In the genomic region with DNA sequence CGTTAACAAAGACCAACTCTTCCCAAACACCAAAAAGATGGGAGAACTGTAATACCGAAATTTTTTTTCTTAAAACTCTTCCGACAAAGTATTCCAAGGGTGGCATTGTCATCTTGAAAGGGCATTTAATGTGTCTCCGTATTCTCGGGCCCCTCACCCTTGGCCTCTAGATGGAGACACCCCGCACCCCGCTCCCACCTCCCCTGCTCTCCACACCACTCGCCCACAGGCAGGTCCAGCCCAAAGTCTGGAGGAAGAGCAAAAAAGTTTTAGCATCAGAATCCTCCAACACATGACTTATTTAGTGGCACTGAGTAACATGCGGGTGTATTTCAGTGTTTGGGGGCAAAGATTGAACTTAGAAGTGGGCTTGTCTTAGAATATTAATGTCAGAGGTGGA, we compare ENCODE assay signal across 1 cellular context.
TF ChIP-seq lines count a peak whose summit lies in the region.

No MANE protein-coding gene starts in this region.

TF ChIP-seq in H1, 55 proteins besides CTCF, POLR2A, EP300 and RAD21:
- TF ChIP-seq SIX5 (IDR thresholded peaks at IDR 0.05; ENCODE audit: low read depth, low read length) (no peak), POLR2AphosphoS5 (IDR thresholded peaks at IDR 0.05; ENCODE audit: low read depth, low read length) (no peak), HDAC6 (IDR thresholded peaks at IDR 0.05; ENCODE audit: low read depth, low read length) (no peak), RFX5 (IDR thresholded peaks at IDR 0.05; ENCODE audit: borderline replicate concordance, low read depth, low read length) (no peak), POU5F1 (IDR thresholded peaks at IDR 0.05; ENCODE audit: low read depth, low read length) (no peak), SIN3A (conservative IDR thresholded peaks at IDR 0.05 in 1 of 2, IDR thresholded peaks at IDR 0.05 in 1 of 2; ENCODE audit: low read depth in 1 of 2, low read length in 2 of 2) (no peak), BRCA1 (IDR thresholded peaks at IDR 0.05; ENCODE audit: low read depth, low read length) (no peak), ZNF274 (IDR thresholded peaks at IDR 0.05; ENCODE audit: borderline replicate concordance, extremely low read depth, low read length) (no peak), RXRA (IDR thresholded peaks at IDR 0.05; ENCODE audit: insufficient read depth, low read depth, low read length) (no peak), KDM4A (IDR thresholded peaks at IDR 0.05; ENCODE audit: low read depth, low read length, severe bottlenecking) (no peak), SRF (IDR thresholded peaks at IDR 0.05; ENCODE audit: low read depth, low read length) (no peak), TCF12 (IDR thresholded peaks at IDR 0.05; ENCODE audit: low read depth, low read length) (no peak), BACH1 (IDR thresholded peaks at IDR 0.05; ENCODE audit: low read length) (no peak), TEAD4 (IDR thresholded peaks at IDR 0.05; ENCODE audit: low read depth, low read length) (no peak), EGR1 (IDR thresholded peaks at IDR 0.05; ENCODE audit: borderline replicate concordance, low read depth, low read length) (no peak), YY1 (IDR thresholded peaks at IDR 0.05; ENCODE audit: low read depth, low read length) (no peak), CEBPB (IDR thresholded peaks at IDR 0.05; ENCODE audit: low read depth, low read length) (no peak), MAFK (IDR thresholded peaks at IDR 0.05; ENCODE audit: low read depth, low read length) (no peak), ATF3 (IDR thresholded peaks at IDR 0.05; ENCODE audit: insufficient read depth, low read depth, low read length) (no peak)
- TF ChIP-seq, protein P1, sequence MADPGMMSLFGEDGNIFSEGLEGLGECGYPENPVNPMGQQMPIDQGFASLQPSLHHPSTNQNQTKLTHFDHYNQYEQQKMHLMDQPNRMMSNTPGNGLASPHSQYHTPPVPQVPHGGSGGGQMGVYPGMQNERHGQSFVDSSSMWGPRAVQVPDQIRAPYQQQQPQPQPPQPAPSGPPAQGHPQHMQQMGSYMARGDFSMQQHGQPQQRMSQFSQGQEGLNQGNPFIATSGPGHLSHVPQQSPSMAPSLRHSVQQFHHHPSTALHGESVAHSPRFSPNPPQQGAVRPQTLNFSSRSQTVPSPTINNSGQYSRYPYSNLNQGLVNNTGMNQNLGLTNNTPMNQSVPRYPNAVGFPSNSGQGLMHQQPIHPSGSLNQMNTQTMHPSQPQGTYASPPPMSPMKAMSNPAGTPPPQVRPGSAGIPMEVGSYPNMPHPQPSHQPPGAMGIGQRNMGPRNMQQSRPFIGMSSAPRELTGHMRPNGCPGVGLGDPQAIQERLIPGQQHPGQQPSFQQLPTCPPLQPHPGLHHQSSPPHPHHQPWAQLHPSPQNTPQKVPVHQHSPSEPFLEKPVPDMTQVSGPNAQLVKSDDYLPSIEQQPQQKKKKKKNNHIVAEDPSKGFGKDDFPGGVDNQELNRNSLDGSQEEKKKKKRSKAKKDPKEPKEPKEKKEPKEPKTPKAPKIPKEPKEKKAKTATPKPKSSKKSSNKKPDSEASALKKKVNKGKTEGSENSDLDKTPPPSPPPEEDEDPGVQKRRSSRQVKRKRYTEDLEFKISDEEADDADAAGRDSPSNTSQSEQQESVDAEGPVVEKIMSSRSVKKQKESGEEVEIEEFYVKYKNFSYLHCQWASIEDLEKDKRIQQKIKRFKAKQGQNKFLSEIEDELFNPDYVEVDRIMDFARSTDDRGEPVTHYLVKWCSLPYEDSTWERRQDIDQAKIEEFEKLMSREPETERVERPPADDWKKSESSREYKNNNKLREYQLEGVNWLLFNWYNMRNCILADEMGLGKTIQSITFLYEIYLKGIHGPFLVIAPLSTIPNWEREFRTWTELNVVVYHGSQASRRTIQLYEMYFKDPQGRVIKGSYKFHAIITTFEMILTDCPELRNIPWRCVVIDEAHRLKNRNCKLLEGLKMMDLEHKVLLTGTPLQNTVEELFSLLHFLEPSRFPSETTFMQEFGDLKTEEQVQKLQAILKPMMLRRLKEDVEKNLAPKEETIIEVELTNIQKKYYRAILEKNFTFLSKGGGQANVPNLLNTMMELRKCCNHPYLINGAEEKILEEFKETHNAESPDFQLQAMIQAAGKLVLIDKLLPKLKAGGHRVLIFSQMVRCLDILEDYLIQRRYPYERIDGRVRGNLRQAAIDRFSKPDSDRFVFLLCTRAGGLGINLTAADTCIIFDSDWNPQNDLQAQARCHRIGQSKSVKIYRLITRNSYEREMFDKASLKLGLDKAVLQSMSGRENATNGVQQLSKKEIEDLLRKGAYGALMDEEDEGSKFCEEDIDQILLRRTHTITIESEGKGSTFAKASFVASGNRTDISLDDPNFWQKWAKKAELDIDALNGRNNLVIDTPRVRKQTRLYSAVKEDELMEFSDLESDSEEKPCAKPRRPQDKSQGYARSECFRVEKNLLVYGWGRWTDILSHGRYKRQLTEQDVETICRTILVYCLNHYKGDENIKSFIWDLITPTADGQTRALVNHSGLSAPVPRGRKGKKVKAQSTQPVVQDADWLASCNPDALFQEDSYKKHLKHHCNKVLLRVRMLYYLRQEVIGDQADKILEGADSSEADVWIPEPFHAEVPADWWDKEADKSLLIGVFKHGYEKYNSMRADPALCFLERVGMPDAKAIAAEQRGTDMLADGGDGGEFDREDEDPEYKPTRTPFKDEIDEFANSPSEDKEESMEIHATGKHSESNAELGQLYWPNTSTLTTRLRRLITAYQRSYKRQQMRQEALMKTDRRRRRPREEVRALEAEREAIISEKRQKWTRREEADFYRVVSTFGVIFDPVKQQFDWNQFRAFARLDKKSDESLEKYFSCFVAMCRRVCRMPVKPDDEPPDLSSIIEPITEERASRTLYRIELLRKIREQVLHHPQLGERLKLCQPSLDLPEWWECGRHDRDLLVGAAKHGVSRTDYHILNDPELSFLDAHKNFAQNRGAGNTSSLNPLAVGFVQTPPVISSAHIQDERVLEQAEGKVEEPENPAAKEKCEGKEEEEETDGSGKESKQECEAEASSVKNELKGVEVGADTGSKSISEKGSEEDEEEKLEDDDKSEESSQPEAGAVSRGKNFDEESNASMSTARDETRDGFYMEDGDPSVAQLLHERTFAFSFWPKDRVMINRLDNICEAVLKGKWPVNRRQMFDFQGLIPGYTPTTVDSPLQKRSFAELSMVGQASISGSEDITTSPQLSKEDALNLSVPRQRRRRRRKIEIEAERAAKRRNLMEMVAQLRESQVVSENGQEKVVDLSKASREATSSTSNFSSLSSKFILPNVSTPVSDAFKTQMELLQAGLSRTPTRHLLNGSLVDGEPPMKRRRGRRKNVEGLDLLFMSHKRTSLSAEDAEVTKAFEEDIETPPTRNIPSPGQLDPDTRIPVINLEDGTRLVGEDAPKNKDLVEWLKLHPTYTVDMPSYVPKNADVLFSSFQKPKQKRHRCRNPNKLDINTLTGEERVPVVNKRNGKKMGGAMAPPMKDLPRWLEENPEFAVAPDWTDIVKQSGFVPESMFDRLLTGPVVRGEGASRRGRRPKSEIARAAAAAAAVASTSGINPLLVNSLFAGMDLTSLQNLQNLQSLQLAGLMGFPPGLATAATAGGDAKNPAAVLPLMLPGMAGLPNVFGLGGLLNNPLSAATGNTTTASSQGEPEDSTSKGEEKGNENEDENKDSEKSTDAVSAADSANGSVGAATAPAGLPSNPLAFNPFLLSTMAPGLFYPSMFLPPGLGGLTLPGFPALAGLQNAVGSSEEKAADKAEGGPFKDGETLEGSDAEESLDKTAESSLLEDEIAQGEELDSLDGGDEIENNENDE (IDR thresholded peaks at IDR 0.05; ENCODE audit: insufficient replicate concordance, low read length) = no peak
